Comparison of ENCODE assay signal across 9 cellular contexts in genomic region chr11:123020968-123021367, GRCh38. TPM values are rescaled to one million over a fixed set of nuclear protein-coding genes. Genes with fewer than 3 reads are reported as not detected.
A peak's percentile ranks its signal among the peaks of the same experiment; 100 is the strongest.
DNase-seq lines count a peak whose midpoint lies in the region; ATAC-seq and TF ChIP-seq lines count a peak whose summit lies in the region.
"Had no signal": no experiment of that assay in that cellular context is flagged by ENCODE, and none has a peak within 500 bp of the region (broad histone marks: within the 10 kb centered on the region; RNA-seq: fewer than 3 reads in every experiment).

No MANE protein-coding gene starts in this region.

- H3K27ac ChIP-seq in 22Rv1 (no peak overlapping the region), foreskin keratinocyte (no peak overlapping the region)

- DNase-seq in ELF-1 (ENCODE audit: low read depth, low spot score): peak; percentile 70
- DNase-seq in NCI-H345 treated with DMSO at 0.1 percent for 48 hours (lab: John Stamatoyannopoulos, UW; ENCODE audit: unreplicated experiment): peak; percentile 60
- peak; percentile 53 for DNase-seq in activated CD8-positive, alpha-beta T cell treated with anti-CD3 and anti-CD28 coated beads, Interleukin-2, amount 10 ng/mL, durations not matched to agents 7 days and 5 days
- DNase-seq in foreskin keratinocyte: peak; percentile 9 to 32
- DNase-seq in stimulated activated CD4-positive, alpha-beta T cell treated with anti-CD3 and anti-CD28 coated beads, Interleukin-1b, Interleukin-23, amount 100 ng/mL, for 48 hours: peak; percentile 38
- DNase-seq in omental fat pad (ENCODE audit: low spot score): no peak

- H3K4me3 Mint-ChIP-seq in activated CD8-positive, alpha-beta T cell treated with anti-CD3 and anti-CD28 coated beads, Interleukin-2, amount 10 ng/mL, durations not matched to agents 7 days and 5 days: no peak overlapping the region

- H3K4me1 ChIP-seq in foreskin keratinocyte: no peaks in the 10 kb centered on the region

- no peak overlapping the region for H3K27ac Mint-ChIP-seq in activated CD8-positive, alpha-beta T cell treated with anti-CD3 and anti-CD28 coated beads, Interleukin-2, amount 10 ng/mL, durations not matched to agents 7 days and 5 days

- H3K27me3 Mint-ChIP-seq in activated CD8-positive, alpha-beta T cell treated with anti-CD3 and anti-CD28 coated beads, Interleukin-2, amount 10 ng/mL, durations not matched to agents 7 days and 5 days (ENCODE audit: low read depth): peaks cover 16% of the 10 kb centered on the region

- no peaks in the 10 kb centered on the region for H3K9me3 Mint-ChIP-seq in activated CD8-positive, alpha-beta T cell treated with anti-CD3 and anti-CD28 coated beads, Interleukin-2, amount 10 ng/mL, durations not matched to agents 7 days and 5 days (ENCODE audit: insufficient read depth)

- peak; percentile 73 for ATAC-seq in HG02870 (IDR thresholded peaks at IDR 0.05; ENCODE audit: unreplicated experiment)
- ATAC-seq in activated CD8-positive, alpha-beta T cell treated with anti-CD3 and anti-CD28 coated beads, Interleukin-2, amount 10 ng/mL, durations not matched to agents 7 days and 5 days: peak; percentile 74
- peak; percentile 78 for ATAC-seq in foreskin keratinocyte
- ATAC-seq in omental fat pad (ENCODE audit: low FRiP score): no peak

- TF ChIP-seq CTCF in 22Rv1 (IDR thresholded peaks at IDR 0.05): peak; percentile 61
- peak; percentile 74 for TF ChIP-seq CTCF in foreskin keratinocyte (conservative IDR thresholded peaks at IDR 0.05)
- TF ChIP-seq CTCF in omental fat pad (IDR thresholded peaks at IDR 0.05): no peak

- peaks cover 7% of the 10 kb centered on the region for H3K4me1 Mint-ChIP-seq in activated CD8-positive, alpha-beta T cell treated with anti-CD3 and anti-CD28 coated beads, Interleukin-2, amount 10 ng/mL, durations not matched to agents 7 days and 5 days (ENCODE audit: low read depth)

- CTCF ChIA-PET in activated CD8-positive, alpha-beta T cell treated with anti-CD3 and anti-CD28 coated beads, Interleukin-2, amount 10 ng/mL, durations not matched to agents 7 days and 5 days (lab: Charles Lee): interaction anchor here (0.6 to 7.6 kb wide), 66 partner anchors 10 to 441 kb away, joined by 3 to 152 read pairs (median 4); partner anchors contain the start of gene BSX

- POLR2A ChIA-PET in activated CD8-positive, alpha-beta T cell treated with anti-CD3 and anti-CD28 coated beads, Interleukin-2, amount 10 ng/mL, durations not matched to agents 7 days and 5 days (lab: Charles Lee): no interaction called here

- peaks cover 7% of the 10 kb centered on the region for H3K27me3 ChIP-seq in foreskin keratinocyte

- H3K36me3 Mint-ChIP-seq in activated CD8-positive, alpha-beta T cell treated with anti-CD3 and anti-CD28 coated beads, Interleukin-2, amount 10 ng/mL, durations not matched to agents 7 days and 5 days (ENCODE audit: low read depth): no peaks in the 10 kb centered on the region

RNA-seq across cellular contexts. Expression of gene BSX, which starts 39.3 kb away (rescaled TPM):
- total RNA-seq in activated CD8-positive, alpha-beta T cell treated with anti-CD3 and anti-CD28 coated beads, Interleukin-2, amount 10 ng/mL, durations not matched to agents 7 days and 5 days: not detected
- total RNA-seq in foreskin keratinocyte (not detected in 2 replicates), omental fat pad (not detected)
- not detected in 2 replicates for polyA plus RNA-seq in foreskin keratinocyte
- total RNA-seq: frontal cortex had no signal

RNA-seq across cellular contexts. Expression of gene HSPA8, which starts 41.0 kb away (rescaled TPM):
- 1,000 to 10,000 TPM; 2,408 to 2,413 TPM for total RNA-seq in activated CD8-positive, alpha-beta T cell treated with anti-CD3 and anti-CD28 coated beads, Interleukin-2, amount 10 ng/mL, durations not matched to agents 7 days and 5 days
- total RNA-seq in foreskin keratinocyte: 2,207 and 2,862 TPM in 2 replicates
- 1,287 and 1,866 TPM in 2 replicates for polyA plus RNA-seq in foreskin keratinocyte
- total RNA-seq in omental fat pad: 1,000 to 10,000 TPM in 2 of 4 donors, 100 to 1,000 TPM in 2; 751 to 1,858 (median 1,218) TPM

Comparison
In these comparisons a context has a peak if more than half of its experiments do, and no peak if none do; other contexts are left out.
1. CTCF ChIP-seq: peak in 22Rv1 (single experiment) and foreskin keratinocyte (single experiment); none in omental fat pad (0 of 3).